Comparison of ENCODE assay signal across 7 cellular contexts in genomic region chr16:29626778-29627331, GRCh38.
DNase-seq lines count a peak whose midpoint lies in the region; ATAC-seq lines count a peak whose summit lies in the region.

No MANE protein-coding gene starts in this region.

- ATAC-seq in GM18861 (IDR thresholded peaks at IDR 0.05; ENCODE audit: unreplicated experiment) (peak; percentile 51), HG02642 (IDR thresholded peaks at IDR 0.05; ENCODE audit: poor library complexity, unreplicated experiment) (peak; percentile 52)

- DNase-seq in KG1 (lab: John Stamatoyannopoulos, UW) (peak; percentile 18), left kidney (ENCODE audit: low read depth, low spot score) (peak; percentile 25)
- DNase-seq in activated CD4-positive, alpha-beta T cell treated with anti-CD3 and anti-CD28 coated beads, Interleukin-2, amount 50 U/mL, for 4 hours, result peak; percentile 49 to 58
- DNase-seq in activated gamma-delta T cell treated with anti-CD3 and anti-CD28 coated beads, Interleukin-2, amount 50 U/mL, for 16 hours (ENCODE audit: low read depth), result peak; percentile 45
- peak; percentile 38 to 40 for DNase-seq in stimulated activated CD4-positive, alpha-beta T cell treated with anti-CD3 and anti-CD28 coated beads, Interleukin-2, amount 100 ng/mL, for 48 hours

Comparison
In these comparisons a context has a peak if more than half of its experiments do, and no peak if none do; other contexts are left out.
1. Peak in every context shown above with its lines: DNase-seq and ATAC-seq.